Comparison of ENCODE assay signal across 8 cellular contexts in genomic region chr2:129877289-129877741, GRCh38.
A peak's percentile ranks its signal among the peaks of the same experiment; 100 is the strongest.
DNase-seq lines count a peak whose midpoint lies in the region; ATAC-seq and TF ChIP-seq lines count a peak whose summit lies in the region.

No MANE protein-coding gene starts in this region.

- H3K27ac ChIP-seq in colonic mucosa (peak overlapping the region; percentile 69), PC-9 (no peak overlapping the region)

- H3K79me2 ChIP-seq in PC-9 (ENCODE audit: low read depth), result no peaks in the 10 kb centered on the region

- H4K20me1 ChIP-seq in PC-9 (ENCODE audit: insufficient read depth), result no peaks in the 10 kb centered on the region

- TF ChIP-seq CTCF in colonic mucosa (IDR thresholded peaks at IDR 0.05), result no peak
- TF ChIP-seq CTCF in PC-9 (conservative IDR thresholded peaks at IDR 0.05), result no peak

- H3K27me3 ChIP-seq in colonic mucosa (no peaks in the 10 kb centered on the region), PC-9 (ENCODE audit: insufficient read depth, low read depth) (peaks cover 21% of the 10 kb centered on the region; the same call in 1 of the 2 replicates)

- ATAC-seq in GM18519 (IDR thresholded peaks at IDR 0.05; ENCODE audit: low FRiP score, unreplicated experiment) (peak; percentile 50), HG03025 (IDR thresholded peaks at IDR 0.05; ENCODE audit: low FRiP score, unreplicated experiment) (peak; percentile 75), left lobe of liver (peak; percentile 93)

- no TSS peak for BruUV-seq in PC-9 (replicated peaks; lab: Mats Ljungman, UMichigan)

- peak overlapping the region; percentile 90 for H3K4me3 Mint-ChIP-seq in activated CD4-positive, alpha-beta T cell treated with anti-CD3 and anti-CD28 coated beads, Interleukin-2, amount 10 ng/mL, durations not matched to agents 7 days and 5 days

- POLR2A ChIA-PET in activated CD4-positive, alpha-beta T cell treated with anti-CD3 and anti-CD28 coated beads, Interleukin-2, amount 10 ng/mL, durations not matched to agents 7 days and 5 days (lab: Charles Lee), result no interaction called here
- POLR2A ChIA-PET in PC-9 (lab: Charles Lee; ENCODE audit: unreplicated experiment), result no interaction called here

- H3K4me1 ChIP-seq in colonic mucosa, result peaks cover 4% of the 10 kb centered on the region
- no peaks in the 10 kb centered on the region for H3K4me1 ChIP-seq in PC-9 (replicated peaks; ENCODE audit: insufficient read depth)

- DNase-seq in NCI-H226 (peak; percentile 8), colonic mucosa (peak; percentile 94), left lobe of liver (ENCODE audit: low spot score) (peak; percentile 90), PC-9 (no peak)
- DNase-seq in activated CD4-positive, alpha-beta T cell treated with anti-CD3 and anti-CD28 coated beads, Interleukin-2, amount 10 ng/mL, durations not matched to agents 7 days and 5 days, result peak; percentile 85
- peak; percentile 82 for DNase-seq in stimulated activated CD4-positive, alpha-beta T cell treated with anti-CD3 and anti-CD28 coated beads, Interleukin-1b, Interleukin-23, amount 100 ng/mL, for 48 hours

- H3K4me2 ChIP-seq in PC-9, result no peak overlapping the region

- H3K4me3 ChIP-seq in colonic mucosa (peak overlapping the region; percentile 57), PC-9 (no peak overlapping the region)

- CTCF ChIA-PET in activated CD4-positive, alpha-beta T cell treated with anti-CD3 and anti-CD28 coated beads, Interleukin-2, amount 10 ng/mL, durations not matched to agents 7 days and 5 days (lab: Charles Lee), result interaction anchor here (1.3 to 1.6 kb wide), 2 partner anchors 8 to 11 kb away, joined by 3 to 6 read pairs; no protein-coding TSS in a partner anchor
- CTCF ChIA-PET in PC-9 (lab: Charles Lee), result no interaction called here

- peaks cover 9% of the 10 kb centered on the region for H3K4me1 Mint-ChIP-seq in activated CD4-positive, alpha-beta T cell treated with anti-CD3 and anti-CD28 coated beads, Interleukin-2, amount 10 ng/mL, durations not matched to agents 7 days and 5 days

- peak overlapping the region; percentile 67 to 76 for H3K9ac ChIP-seq in colonic mucosa (ENCODE audit: low read depth in 2 of 2, low read length in 2 of 2)

- H3K9me3 Mint-ChIP-seq in activated CD4-positive, alpha-beta T cell treated with anti-CD3 and anti-CD28 coated beads, Interleukin-2, amount 10 ng/mL, durations not matched to agents 7 days and 5 days, result no peaks in the 10 kb centered on the region

- H3K27ac Mint-ChIP-seq in activated CD4-positive, alpha-beta T cell treated with anti-CD3 and anti-CD28 coated beads, Interleukin-2, amount 10 ng/mL, durations not matched to agents 7 days and 5 days, result peak overlapping the region; percentile 93

- no peaks in the 10 kb centered on the region for H3K9me2 ChIP-seq in PC-9 (ENCODE audit: insufficient read depth)

- no peaks in the 10 kb centered on the region for H3K27me3 Mint-ChIP-seq in activated CD4-positive, alpha-beta T cell treated with anti-CD3 and anti-CD28 coated beads, Interleukin-2, amount 10 ng/mL, durations not matched to agents 7 days and 5 days

- intact Hi-C loops in colonic mucosa (cut with DNase I), result no loop called here
- intact Hi-C loops in PC-9 (cut with micrococcal nuclease; ENCODE audit: unreplicated experiment), result no loop called here

- H3F3A ChIP-seq in PC-9 (ENCODE audit: insufficient read depth, low read depth), result no peaks in the 10 kb centered on the region

- no peaks in the 10 kb centered on the region for H3K36me3 ChIP-seq in colonic mucosa
- H3K36me3 ChIP-seq in PC-9 (ENCODE audit: low read depth), result no peaks in the 10 kb centered on the region

- H3K9me3 ChIP-seq in colonic mucosa (no peaks in the 10 kb centered on the region), PC-9 (ENCODE audit: insufficient read depth, low read depth) (no peaks in the 10 kb centered on the region)

- H3K36me3 Mint-ChIP-seq in activated CD4-positive, alpha-beta T cell treated with anti-CD3 and anti-CD28 coated beads, Interleukin-2, amount 10 ng/mL, durations not matched to agents 7 days and 5 days (ENCODE audit: low read depth), result no peaks in the 10 kb centered on the region

- no peak overlapping the region for H2AFZ ChIP-seq in PC-9

Comparison
In these comparisons a context has a peak if more than half of its experiments do, and no peak if none do; other contexts are left out.
1. DNase-seq: peak in NCI-H226 (single experiment), activated CD4-positive, alpha-beta T cell treated with anti-CD3 and anti-CD28 coated beads, Interleukin-2, amount 10 ng/mL, durations not matched to agents 7 days and 5 days (single experiment), colonic mucosa (single experiment), left lobe of liver (single experiment) and stimulated activated CD4-positive, alpha-beta T cell treated with anti-CD3 and anti-CD28 coated beads, Interleukin-1b, Interleukin-23, amount 100 ng/mL, for 48 hours (single experiment); none in PC-9 (0 of 2).
2. Peak in every context shown above with its lines, with median percentiles within 50 percentile points of each other: ATAC-seq.